ENCODE assay signal across 8 cellular contexts in genomic region chr10:60816624-60817023, GRCh38. TPM values are rescaled to one million over a fixed set of nuclear protein-coding genes. Genes with fewer than 3 reads are reported as not detected.
DNase-seq lines count a peak whose midpoint lies in the region; ATAC-seq and TF ChIP-seq lines count a peak whose summit lies in the region.

No MANE protein-coding gene starts in this region.

- H3K36me3 ChIP-seq in BJ (ENCODE audit: control insufficient read depth, insufficient read depth, low read length), result no peaks in the 10 kb centered on the region
- no peaks in the 10 kb centered on the region; the same call in 1 of the 2 replicates for H3K36me3 ChIP-seq in MG63

- DNase-seq in BJ (ENCODE audit: low read depth) (peak; percentile 71), GM13977 (ENCODE audit: low spot score) (peak; percentile 63), NCI-H1105 treated with DMSO at 0.1 percent for 48 hours (lab: John Stamatoyannopoulos, UW) (peak; percentile 62), T1000 (lab: John Stamatoyannopoulos, UW) (peak; percentile 21), epidermal melanocyte (ENCODE audit: insufficient read length, low spot score) (peak; percentile 94), mesothelial cell of epicardium (ENCODE audit: low spot score in 2 of 2, unreplicated experiment in 2 of 2) (no peak), MG63 (no peak)

- peak overlapping the region; percentile 78 for H3K27ac Mint-ChIP-seq in mesothelial cell of epicardium

- H3K36me3 Mint-ChIP-seq in mesothelial cell of epicardium, result no peaks in the 10 kb centered on the region

- H3K4me3 Mint-ChIP-seq in mesothelial cell of epicardium, result no peak overlapping the region

- POLR2A ChIA-PET in BJ (lab: Charles Lee), result no interaction called here

- H3K9me3 ChIP-seq in MG63, result no peaks in the 10 kb centered on the region

- H3K4me3 ChIP-seq in BJ (ENCODE audit: low read depth, low read length) (no peak overlapping the region), MG63 (no peak overlapping the region)

- CTCF ChIA-PET in BJ (lab: Yijun Ruan, JAX), result interaction anchor here (0.8 to 1.3 kb wide), 5 partner anchors 13 to 374 kb away, joined by 3 to 5 read pairs (median 3); no protein-coding TSS in a partner anchor

- in situ Hi-C loops in GM13977 (cut with MboI; ENCODE audit: low pct_unique_long_range_greater_than_20kb, low sequenced_read_pairs, unreplicated experiment), result loop anchor here (25.0 kb wide), 2 partner anchors 146 to 471 kb away; no protein-coding TSS in a partner anchor

- no peaks in the 10 kb centered on the region for H3K27me3 ChIP-seq in BJ (ENCODE audit: control insufficient read depth, insufficient read depth, low read length)
- H3K27me3 ChIP-seq in MG63, result no peaks in the 10 kb centered on the region

- peak; percentile 88 for ATAC-seq in HG02759 (IDR thresholded peaks at IDR 0.05; ENCODE audit: unreplicated experiment)

- no peaks in the 10 kb centered on the region for H3K9me3 Mint-ChIP-seq in mesothelial cell of epicardium

- no peaks in the 10 kb centered on the region for H3K27me3 Mint-ChIP-seq in mesothelial cell of epicardium (ENCODE audit: low read depth)

- TF ChIP-seq CTCF in BJ (IDR thresholded peaks at IDR 0.05; ENCODE audit: insufficient read depth, low read depth, low read length), result peak; percentile 70
- peak; percentile 85 for TF ChIP-seq CTCF in GM13977 (IDR thresholded peaks at IDR 0.05; ENCODE audit: extremely low read depth, insufficient read depth, missing control alignments)
- peak; percentile 71 for TF ChIP-seq CTCF in mesothelial cell of epicardium (IDR thresholded peaks at IDR 0.05; ENCODE audit: unreplicated experiment)

- peaks cover 57% of the 10 kb centered on the region for H3K4me1 Mint-ChIP-seq in mesothelial cell of epicardium

RNA-seq across cellular contexts. Expression of gene CDK1, which starts 38.3 kb away (rescaled TPM):
- polyA plus RNA-seq in BJ (2011; rRNA removed), result 16.8 and 30.6 TPM in 2 replicates
- polyA minus RNA-seq in BJ (2011; rRNA and poly(A)+ RNA removed), result 4.5 and 5.7 TPM in 2 replicates
- 41.9 to 42.4 TPM (median 42.3 TPM) in 3 replicates for total RNA-seq in mesothelial cell of epicardium
- 131 and 164 TPM in 2 replicates for total RNA-seq in MG63 (2014; rRNA removed; shearing (Covaris generic); ENCODE audit: low replicate concordance)

Comparison
In these comparisons a context has a peak if more than half of its experiments do, and no peak if none do; other contexts are left out.
1. DNase-seq: peak in BJ (single experiment), GM13977 (single experiment), NCI-H1105 treated with DMSO at 0.1 percent for 48 hours (single experiment), T1000 (single experiment) and epidermal melanocyte (single experiment); none in mesothelial cell of epicardium (0 of 2) and MG63 (single experiment).
2. Peak in every context shown above with its lines, with median percentiles within 50 percentile points of each other: CTCF ChIP-seq.